Comparison of ENCODE assay signal across 13 cellular contexts in the genomic region with DNA sequence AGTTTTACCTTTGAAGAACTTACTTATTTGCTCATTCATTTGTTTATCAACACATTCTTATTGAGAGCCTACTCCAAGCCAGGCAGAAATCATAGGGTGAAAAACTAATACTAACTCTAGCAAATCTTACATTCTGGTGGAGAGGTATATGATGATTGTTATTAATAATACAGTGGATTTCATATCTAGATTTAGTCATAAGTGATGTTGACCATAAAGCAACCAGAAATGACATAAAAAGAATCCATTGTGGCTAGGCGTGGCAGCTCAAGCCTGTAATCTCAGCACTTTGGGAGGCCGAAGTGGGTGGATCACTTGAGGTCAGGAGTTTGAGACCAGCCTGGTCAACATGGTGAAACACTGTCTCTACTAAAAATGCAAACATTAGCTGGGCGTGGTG. TPM values are rescaled to one million over a fixed set of nuclear protein-coding genes. Genes with fewer than 3 reads are reported as not detected.
DNase-seq lines count a peak whose midpoint lies in the region; ATAC-seq and TF ChIP-seq lines count a peak whose summit lies in the region.
"Had no signal": no experiment of that assay in that cellular context is flagged by ENCODE, and none has a peak within 500 bp of the region (broad histone marks: within the 10 kb centered on the region; RNA-seq: fewer than 3 reads in every experiment).

No MANE protein-coding gene starts in this region.

- peak overlapping the region in 2 of 8 donors; percentile 29 to 35 for H3K4me3 Mint-ChIP-seq in CD4-positive, alpha-beta memory T cell
- H3K4me3 Mint-ChIP-seq: mesothelial cell of epicardium had no signal

- POLR2A ChIA-PET in CD4-positive, alpha-beta memory T cell (lab: Charles Lee; ENCODE audit: partially characterized antibody): interaction anchor here (1.2 to 1.8 kb wide), 3 partner anchors 16 to 179 kb away, joined by 5 to 6 read pairs (median 6); partner anchors contain the start of gene STAG1

- peak overlapping the region in 4 of 7 donors; percentile 42 to 85 (median 54) for H3K27ac Mint-ChIP-seq in CD4-positive, alpha-beta memory T cell

- DNase-seq in CD4-positive, alpha-beta memory T cell: no peak
- no peak for DNase-seq in RWPE2 (ENCODE audit: low spot score)
- no peak for DNase-seq in esophagus muscularis mucosa (ENCODE audit: extremely low spot score)
- no peak for DNase-seq in substantia nigra (lab: John Stamatoyannopoulos, UW)
- no peak for DNase-seq in activated gamma-delta T cell treated with Interleukin-2 at 50 U/mL for 16 hours
- no peak for DNase-seq in MG63
- DNase-seq: activated T-cell treated with anti-CD3 and anti-CD28 coated beads for 4 hours, IMR-90, NCI-H1105 treated with DMSO at 0.1 percent for 48 hours, NCI-H226, uterus had no signal

- H3K9me3 Mint-ChIP-seq in CD4-positive, alpha-beta memory T cell: no peaks in the 10 kb centered on the region

- H3K36me3 Mint-ChIP-seq in CD4-positive, alpha-beta memory T cell: peaks cover 49 to 52% of the 10 kb centered on the region in 2 donors

- TF ChIP-seq CTCF in RWPE2 (IDR thresholded peaks at IDR 0.05; ENCODE audit: poor library complexity, severe bottlenecking) (no peak), esophagus muscularis mucosa (IDR thresholded peaks at IDR 0.05) (no peak)

- WGBS in esophagus muscularis mucosa: 81% methylated on average over 3 of the region's 3 CpGs

- H3K4me1 ChIP-seq in CD4-positive, alpha-beta memory T cell (ENCODE audit: insufficient read depth, low read length): peaks cover 43% of the 10 kb centered on the region
- H3K4me1 ChIP-seq in RWPE2 (ENCODE audit: insufficient read depth, poor library complexity, severe bottlenecking): peaks cover 33% of the 10 kb centered on the region
- H3K4me1 ChIP-seq in esophagus muscularis mucosa: peaks cover 11 to 70% (median 61%) of the 10 kb centered on the region in 4 donors

- no peaks in the 10 kb centered on the region for H3K27me3 ChIP-seq in CD4-positive, alpha-beta memory T cell (ENCODE audit: insufficient read depth, low read length)
- H3K27me3 ChIP-seq in RWPE2 (ENCODE audit: insufficient read depth, poor library complexity, severe bottlenecking): no peaks in the 10 kb centered on the region
- no peaks in the 10 kb centered on the region for H3K27me3 ChIP-seq in esophagus muscularis mucosa
- no peaks in the 10 kb centered on the region for H3K27me3 ChIP-seq in MG63
- H3K27me3 ChIP-seq: uterus had no signal

- TF ChIP-seq EP300 in esophagus muscularis mucosa (IDR thresholded peaks at IDR 0.05): no peak

- H3K36me3 ChIP-seq in CD4-positive, alpha-beta memory T cell (ENCODE audit: insufficient read depth, low read length): no peaks in the 10 kb centered on the region
- peaks cover 30% of the 10 kb centered on the region for H3K36me3 ChIP-seq in RWPE2 (ENCODE audit: low read depth)
- peaks cover 0 to 16% (median 3%) of the 10 kb centered on the region in 4 donors for H3K36me3 ChIP-seq in esophagus muscularis mucosa
- H3K36me3 ChIP-seq in MG63: peaks cover 68% of the 10 kb centered on the region
- H3K36me3 ChIP-seq: uterus had no signal

- no peak for TF ChIP-seq POLR2A in esophagus muscularis mucosa (IDR thresholded peaks at IDR 0.05; ENCODE audit: low read depth)

- peaks cover 35 to 78% (median 63%) of the 10 kb centered on the region in 4 donors for H3K4me1 Mint-ChIP-seq in CD4-positive, alpha-beta memory T cell

- intact Hi-C loops in CD4-positive, alpha-beta memory T cell (cut with micrococcal nuclease): loop anchor here (5.0 kb wide), 1 partner anchor 34 kb away; no protein-coding TSS in a partner anchor
- intact Hi-C loops in esophagus muscularis mucosa (cut with DNase I): no loop called here

- ATAC-seq in RWPE2 (ENCODE audit: low read depth): no peak

- H3K9me3 ChIP-seq in CD4-positive, alpha-beta memory T cell (ENCODE audit: control insufficient read depth in 1 of 2, low read length in 2 of 2): no peaks in the 10 kb centered on the region
- H3K9me3 ChIP-seq in RWPE2 (ENCODE audit: severe bottlenecking) (no peaks in the 10 kb centered on the region), esophagus muscularis mucosa (no peaks in the 10 kb centered on the region), MG63 (peaks cover 2% of the 10 kb centered on the region)
- H3K9me3 ChIP-seq: uterus had no signal

- CTCF ChIA-PET in CD4-positive, alpha-beta memory T cell (lab: Charles Lee; ENCODE audit: partially characterized antibody): no interaction called here

- no peaks in the 10 kb centered on the region for H3K27me3 Mint-ChIP-seq in CD4-positive, alpha-beta memory T cell

- no peak overlapping the region for H3K27ac ChIP-seq in CD4-positive, alpha-beta memory T cell (ENCODE audit: low read depth, low read length)
- H3K27ac ChIP-seq in RWPE2 (ENCODE audit: poor library complexity, severe bottlenecking) (peak overlapping the region; percentile 61), esophagus muscularis mucosa (replicated peaks in 1 of 4) (peak overlapping the region; percentile 46 to 63 (median 52)), skin epidermis (peak overlapping the region in 18 of 21 experiments; percentile 6 to 84 (median 54)), substantia nigra (ENCODE audit: low read depth, low read length, poor library complexity, severe bottlenecking) (no peak overlapping the region)

- H3K4me3 ChIP-seq in CD4-positive, alpha-beta memory T cell (ENCODE audit: low read length in 2 of 2): no peak overlapping the region
- H3K4me3 ChIP-seq in RWPE2 (ENCODE audit: severe bottlenecking) (no peak overlapping the region), esophagus muscularis mucosa (peak overlapping the region; percentile 34 to 46 (median 42)), skin epidermis (peak overlapping the region in 6 of 7 experiments; percentile 4 to 42 (median 18)), MG63 (no peak overlapping the region)
- H3K4me3 ChIP-seq: uterus had no signal

RNA-seq across cellular contexts. Expression of gene IL20RB, which starts 26.2 kb away (rescaled TPM):
- 1 to 10 TPM; 1.5 to 2.7 TPM for total RNA-seq in CD4-positive, alpha-beta memory T cell
- 1 to 10 TPM in 1 of 2 donors, not detected in 1; 1.4 TPM for polyA plus RNA-seq in CD4-positive, alpha-beta memory T cell
- 1 to 10 TPM in 2 of 4 donors, under 1 TPM in 2; 0.75 to 1.4 (median 1.1) TPM for total RNA-seq in esophagus muscularis mucosa
- 4.5 and 6.4 TPM in 2 replicates for total RNA-seq in MG63 (2014; rRNA removed; shearing (Covaris generic); ENCODE audit: low replicate concordance)

Comparison
In these comparisons a context has a peak if more than half of its experiments do, and no peak if none do; other contexts are left out.
1. H3K27ac ChIP-seq: peak in RWPE2 (single experiment), esophagus muscularis mucosa (4 of 4) and skin epidermis (18 of 21); none in CD4-positive, alpha-beta memory T cell (single experiment) and substantia nigra (single experiment).
2. H3K4me3 ChIP-seq: peak in esophagus muscularis mucosa (4 of 4) and skin epidermis (6 of 7); none in CD4-positive, alpha-beta memory T cell (0 of 2), RWPE2 (single experiment) and MG63 (single experiment).